2 cellular contexts compared by ENCODE assay signal in genomic region chr17:72390675-72391501, GRCh38.
TF ChIP-seq lines count a peak whose summit lies in the region.

No MANE protein-coding gene starts in this region.

TF ChIP-seq in HEK293, 187 proteins besides CTCF, POLR2A, EP300 and RAD21:
- no peak for TF ChIP-seq ZSCAN4 (tag by site-specific recombination; IDR thresholded peaks at IDR 0.05)
- peak; percentile 33; the same call in 1 of the 2 replicates for TF ChIP-seq ZIC2 (tag by site-specific recombination; IDR thresholded peaks at IDR 0.05)
- peak; percentile 30 for TF ChIP-seq ZFHX2 (tag by site-specific recombination; conservative IDR thresholded peaks at IDR 0.05)
- no peak for TF ChIP-seq ZBTB21 (tag by site-specific recombination; IDR thresholded peaks at IDR 0.05)
- no peak for TF ChIP-seq ZNF704 (tag by site-specific recombination; IDR thresholded peaks at IDR 0.05)
- TF ChIP-seq EGR2 (tag by site-specific recombination; IDR thresholded peaks at IDR 0.05; ENCODE audit: low read depth), result peak; percentile 52; the same call in 1 of the 2 replicates
- TF ChIP-seq HOXC10 (CRISPR knock-in tag; IDR thresholded peaks at IDR 0.05), result no peak

TF ChIP-seq in endothelial cell of umbilical vein, 7 proteins besides CTCF, POLR2A, EP300 and RAD21:
- TF ChIP-seq GATA2 (IDR thresholded peaks at IDR 0.05; ENCODE audit: insufficient read depth, insufficient read length, low read depth, low read length) (peak; percentile 60), POLR2AphosphoS5 (IDR thresholded peaks at IDR 0.05; ENCODE audit: insufficient read depth, low read depth, low read length) (no peak), JUN (IDR thresholded peaks at IDR 0.05; ENCODE audit: borderline replicate concordance, insufficient read depth, insufficient read length, low read depth) (no peak), EZH2 (IDR thresholded peaks at IDR 0.05; ENCODE audit: borderline replicate concordance, low read depth, low read length, severe bottlenecking) (no peak)
